Comparison of ENCODE assay signal across 1 cellular context in the genomic region with DNA sequence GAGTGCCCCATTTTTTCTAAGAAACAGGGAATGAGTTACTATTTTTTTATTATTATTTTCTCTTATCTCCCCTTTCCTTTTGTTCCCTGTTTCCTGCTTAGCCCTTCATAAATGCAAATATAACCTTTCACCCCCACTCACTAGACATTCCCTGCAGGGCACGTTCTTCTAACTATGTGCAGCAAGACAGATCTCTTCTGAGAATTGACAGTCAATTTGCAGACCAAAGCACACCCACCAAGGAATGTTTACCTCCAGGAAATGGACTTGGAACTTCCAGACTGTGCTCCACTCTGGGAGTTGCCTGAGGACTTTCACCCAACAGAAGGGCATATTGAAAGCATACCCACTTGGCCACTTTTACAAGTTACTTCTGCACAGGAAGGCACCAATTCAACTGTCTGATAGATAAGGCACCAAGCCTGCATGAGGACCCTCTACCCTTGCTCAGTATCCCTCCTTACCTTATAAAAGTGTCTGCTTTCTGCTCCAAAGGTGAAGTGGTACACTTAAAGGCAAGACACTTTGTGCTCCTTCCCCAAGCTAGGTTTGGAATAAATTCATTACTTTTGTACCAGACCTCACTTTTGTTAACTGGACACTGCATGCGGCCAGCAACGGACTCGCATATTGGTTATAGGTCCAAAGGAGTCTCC.
TF ChIP-seq lines count a peak whose summit lies in the region.

No MANE protein-coding gene starts in this region.

TF ChIP-seq in HepG2, 621 proteins besides CTCF, POLR2A, EP300 and RAD21 (continued from another document and continues in another):
- TF ChIP-seq FOXP4 (CRISPR knock-in tag; IDR thresholded peaks at IDR 0.05) (peak; percentile 81), THRA (CRISPR knock-in tag; IDR thresholded peaks at IDR 0.05; ENCODE audit: borderline replicate concordance) (peak; percentile 60; the same call in 1 of the 2 replicates), POGK (CRISPR knock-in tag; conservative IDR thresholded peaks at IDR 0.05) (no peak), ARID5B (CRISPR knock-in tag; IDR thresholded peaks at IDR 0.05) (peak; percentile 97), GABPA (IDR thresholded peaks at IDR 0.05; ENCODE audit: low read depth, low read length) (no peak), GABPA (CRISPR knock-in tag; IDR thresholded peaks at IDR 0.05; ENCODE audit: low read depth) (peak; percentile 34; the same call in 1 of the 2 replicates), ZNF878 (CRISPR knock-in tag; IDR thresholded peaks at IDR 0.05) (peak; percentile 73; the same call in 1 of the 2 replicates), EZH2 (conservative IDR thresholded peaks at IDR 0.05; ENCODE audit: low read depth, low read length) (no peak), MED8 (CRISPR knock-in tag; IDR thresholded peaks at IDR 0.05; ENCODE audit: insufficient replicate concordance) (no peak), SOX5 (CRISPR knock-in tag; IDR thresholded peaks at IDR 0.05; ENCODE audit: borderline replicate concordance) (peak; percentile 96), SAP130 (CRISPR knock-in tag; IDR thresholded peaks at IDR 0.05; ENCODE audit: low read depth) (peak; percentile 83), HOXD1 (CRISPR knock-in tag; IDR thresholded peaks at IDR 0.05) (peak; percentile 77; the same call in 1 of the 2 replicates), ZBTB43 (CRISPR knock-in tag; conservative IDR thresholded peaks at IDR 0.05) (peak; percentile 66), ZNF644 (CRISPR knock-in tag; IDR thresholded peaks at IDR 0.05; ENCODE audit: low read depth) (peak; percentile 91), GZF1 (CRISPR knock-in tag; IDR thresholded peaks at IDR 0.05) (no peak), SMAD9 (CRISPR knock-in tag; IDR thresholded peaks at IDR 0.05) (no peak), HOXA5 (CRISPR knock-in tag; IDR thresholded peaks at IDR 0.05) (no peak; the same call in 1 of the 2 replicates), STAG1 (CRISPR knock-in tag; IDR thresholded peaks at IDR 0.05) (peak; percentile 25; the same call in 1 of the 2 replicates), KDM2A (CRISPR knock-in tag; IDR thresholded peaks at IDR 0.05; ENCODE audit: borderline replicate concordance, low read depth) (no peak), ZNF10 (CRISPR knock-in tag; IDR thresholded peaks at IDR 0.05; ENCODE audit: borderline replicate concordance, low read depth) (no peak), SETDB1 (CRISPR knock-in tag; IDR thresholded peaks at IDR 0.05; ENCODE audit: borderline replicate concordance) (0 out of 2 replicates have a peak, but pooled peaks have one; percentile 41), MTF1 (CRISPR knock-in tag; IDR thresholded peaks at IDR 0.05) (no peak), MAX (IDR thresholded peaks at IDR 0.05) (peak; percentile 44; the same call in 1 of the 2 replicates), ZBTB49 (CRISPR knock-in tag; IDR thresholded peaks at IDR 0.05; ENCODE audit: borderline replicate concordance) (no peak), MIXL1 (CRISPR knock-in tag; IDR thresholded peaks at IDR 0.05) (peak; percentile 82), FLYWCH1 (CRISPR knock-in tag; IDR thresholded peaks at IDR 0.05) (no peak)
- TF ChIP-seq, protein P1, sequence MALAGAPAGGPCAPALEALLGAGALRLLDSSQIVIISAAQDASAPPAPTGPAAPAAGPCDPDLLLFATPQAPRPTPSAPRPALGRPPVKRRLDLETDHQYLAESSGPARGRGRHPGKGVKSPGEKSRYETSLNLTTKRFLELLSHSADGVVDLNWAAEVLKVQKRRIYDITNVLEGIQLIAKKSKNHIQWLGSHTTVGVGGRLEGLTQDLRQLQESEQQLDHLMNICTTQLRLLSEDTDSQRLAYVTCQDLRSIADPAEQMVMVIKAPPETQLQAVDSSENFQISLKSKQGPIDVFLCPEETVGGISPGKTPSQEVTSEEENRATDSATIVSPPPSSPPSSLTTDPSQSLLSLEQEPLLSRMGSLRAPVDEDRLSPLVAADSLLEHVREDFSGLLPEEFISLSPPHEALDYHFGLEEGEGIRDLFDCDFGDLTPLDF (CRISPR knock-in tag; IDR thresholded peaks at IDR 0.05): no peak
- TF ChIP-seq, protein P2, sequence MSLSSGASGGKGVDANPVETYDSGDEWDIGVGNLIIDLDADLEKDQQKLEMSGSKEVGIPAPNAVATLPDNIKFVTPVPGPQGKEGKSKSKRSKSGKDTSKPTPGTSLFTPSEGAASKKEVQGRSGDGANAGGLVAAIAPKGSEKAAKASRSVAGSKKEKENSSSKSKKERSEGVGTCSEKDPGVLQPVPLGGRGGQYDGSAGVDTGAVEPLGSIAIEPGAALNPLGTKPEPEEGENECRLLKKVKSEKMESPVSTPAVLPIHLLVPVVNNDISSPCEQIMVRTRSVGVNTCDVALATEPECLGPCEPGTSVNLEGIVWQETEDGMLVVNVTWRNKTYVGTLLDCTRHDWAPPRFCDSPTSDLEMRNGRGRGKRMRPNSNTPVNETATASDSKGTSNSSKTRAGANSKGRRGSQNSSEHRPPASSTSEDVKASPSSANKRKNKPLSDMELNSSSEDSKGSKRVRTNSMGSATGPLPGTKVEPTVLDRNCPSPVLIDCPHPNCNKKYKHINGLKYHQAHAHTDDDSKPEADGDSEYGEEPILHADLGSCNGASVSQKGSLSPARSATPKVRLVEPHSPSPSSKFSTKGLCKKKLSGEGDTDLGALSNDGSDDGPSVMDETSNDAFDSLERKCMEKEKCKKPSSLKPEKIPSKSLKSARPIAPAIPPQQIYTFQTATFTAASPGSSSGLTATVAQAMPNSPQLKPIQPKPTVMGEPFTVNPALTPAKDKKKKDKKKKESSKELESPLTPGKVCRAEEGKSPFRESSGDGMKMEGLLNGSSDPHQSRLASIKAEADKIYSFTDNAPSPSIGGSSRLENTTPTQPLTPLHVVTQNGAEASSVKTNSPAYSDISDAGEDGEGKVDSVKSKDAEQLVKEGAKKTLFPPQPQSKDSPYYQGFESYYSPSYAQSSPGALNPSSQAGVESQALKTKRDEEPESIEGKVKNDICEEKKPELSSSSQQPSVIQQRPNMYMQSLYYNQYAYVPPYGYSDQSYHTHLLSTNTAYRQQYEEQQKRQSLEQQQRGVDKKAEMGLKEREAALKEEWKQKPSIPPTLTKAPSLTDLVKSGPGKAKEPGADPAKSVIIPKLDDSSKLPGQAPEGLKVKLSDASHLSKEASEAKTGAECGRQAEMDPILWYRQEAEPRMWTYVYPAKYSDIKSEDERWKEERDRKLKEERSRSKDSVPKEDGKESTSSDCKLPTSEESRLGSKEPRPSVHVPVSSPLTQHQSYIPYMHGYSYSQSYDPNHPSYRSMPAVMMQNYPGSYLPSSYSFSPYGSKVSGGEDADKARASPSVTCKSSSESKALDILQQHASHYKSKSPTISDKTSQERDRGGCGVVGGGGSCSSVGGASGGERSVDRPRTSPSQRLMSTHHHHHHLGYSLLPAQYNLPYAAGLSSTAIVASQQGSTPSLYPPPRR (CRISPR knock-in tag; IDR thresholded peaks at IDR 0.05; ENCODE audit: borderline replicate concordance): peak; percentile 78; the same call in 1 of the 2 replicates
- TF ChIP-seq, protein P3, sequence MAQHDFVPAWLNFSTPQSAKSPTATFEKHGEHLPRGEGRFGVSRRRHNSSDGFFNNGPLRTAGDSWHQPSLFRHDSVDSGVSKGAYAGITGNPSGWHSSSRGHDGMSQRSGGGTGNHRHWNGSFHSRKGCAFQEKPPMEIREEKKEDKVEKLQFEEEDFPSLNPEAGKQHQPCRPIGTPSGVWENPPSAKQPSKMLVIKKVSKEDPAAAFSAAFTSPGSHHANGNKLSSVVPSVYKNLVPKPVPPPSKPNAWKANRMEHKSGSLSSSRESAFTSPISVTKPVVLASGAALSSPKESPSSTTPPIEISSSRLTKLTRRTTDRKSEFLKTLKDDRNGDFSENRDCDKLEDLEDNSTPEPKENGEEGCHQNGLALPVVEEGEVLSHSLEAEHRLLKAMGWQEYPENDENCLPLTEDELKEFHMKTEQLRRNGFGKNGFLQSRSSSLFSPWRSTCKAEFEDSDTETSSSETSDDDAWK (CRISPR knock-in tag; IDR thresholded peaks at IDR 0.05): no peak
